18 cellular contexts compared by ENCODE assay signal in genomic region chr2:193549661-193550060, GRCh38.
"Had no signal": no experiment of that assay in that cellular context is flagged by ENCODE, and none has a peak within 500 bp of the region (broad histone marks: within the 10 kb centered on the region; RNA-seq: fewer than 3 reads in every experiment).

No MANE protein-coding gene starts in this region.

- DNase-seq: activated CD4-positive, alpha-beta T cell treated with anti-CD3 and anti-CD28 coated beads, Interleukin-2, amount 10 ng/mL, durations not matched to agents 7 days and 5 days; activated CD8-positive, alpha-beta T cell treated with anti-CD3 and anti-CD28 coated beads, Interleukin-2, amount 10 ng/mL, durations not matched to agents 7 days and 5 days; activated naive CD4-positive, alpha-beta T cell treated with anti-CD3 and anti-CD28 coated beads, Interleukin-2, amount 10 ng/mL, durations not matched to agents 7 days and 5 days; activated T-cell treated with anti-CD3 and anti-CD28 coated beads, Interleukin-2, amount 50 U/mL, for 24 hours; effector memory CD8-positive, alpha-beta T cell; foreskin melanocyte; kidney; nephron progenitor cell; nucleus accumbens; spleen; stimulated activated CD4-positive, alpha-beta T cell treated with anti-CD3 and anti-CD28 coated beads, Interleukin-4, amount 100 ng/mL, for 4 hours; T1000; testis had no signal

- H3K4me3 ChIP-seq: breast epithelium, lung, spleen, testis had no signal

- ATAC-seq: activated CD4-positive, CD25-positive, alpha-beta regulatory T cell treated with anti-CD3 and anti-CD28 coated beads, Interleukin-2, amount 50 U/mL, for 24 hours; activated CD8-positive, alpha-beta T cell treated with anti-CD3 and anti-CD28 coated beads, Interleukin-2, amount 10 ng/mL, durations not matched to agents 7 days and 5 days; effector memory CD8-positive, alpha-beta T cell; left lobe of liver; stimulated activated memory B cell treated with anti-CD40 and anti-IgM and Interleukin-4, amounts not matched to agents 10 μg/mL and 1 μg/mL and 100 μg/mL, for 72 hours had no signal
